Comparison of ENCODE assay signal across 10 cellular contexts in the genomic region with DNA sequence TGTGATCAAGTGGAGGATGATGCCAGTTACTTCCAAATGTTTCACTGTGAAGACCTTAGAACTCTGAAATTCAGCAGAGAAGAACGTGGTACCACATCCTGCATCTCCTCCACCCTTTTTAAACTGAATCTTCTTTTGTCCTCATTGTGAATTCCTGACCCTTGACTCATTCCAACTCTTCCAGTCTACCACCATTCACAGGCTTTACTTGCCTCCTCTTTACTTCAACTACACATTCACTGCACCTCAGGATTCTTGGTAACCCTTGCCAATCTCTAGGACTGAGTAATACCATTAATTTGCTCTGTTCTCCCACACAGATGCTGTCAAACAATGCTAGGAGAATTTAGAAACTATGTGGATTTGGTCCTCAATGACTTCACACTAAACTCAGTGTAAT. TPM values are rescaled to one million over a fixed set of nuclear protein-coding genes. Genes with fewer than 3 reads are reported as not detected.
DNase-seq lines count a peak whose midpoint lies in the region; ATAC-seq, FAIRE-seq and TF ChIP-seq lines count a peak whose summit lies in the region.
"Had no signal": no experiment of that assay in that cellular context is flagged by ENCODE, and none has a peak within 500 bp of the region (broad histone marks: within the 10 kb centered on the region; RNA-seq: fewer than 3 reads in every experiment).

No MANE protein-coding gene starts in this region.

- H3K9me2 ChIP-seq in PC-9 (ENCODE audit: insufficient read depth) = no peaks in the 10 kb centered on the region; the same call in 1 of the 2 replicates

- peaks cover 4% of the 10 kb centered on the region; the same call in 1 of the 2 replicates for H4K20me1 ChIP-seq in PC-9 (ENCODE audit: insufficient read depth)
- no peaks in the 10 kb centered on the region for H4K20me1 ChIP-seq in endothelial cell of umbilical vein (replicated peaks; ENCODE audit: control insufficient read depth, extremely low read depth, insufficient read depth, low read length)

- H3K9me3 ChIP-seq in PC-9 (ENCODE audit: insufficient read depth, low read depth) (no peaks in the 10 kb centered on the region), endothelial cell of umbilical vein (replicated peaks; ENCODE audit: control insufficient read depth, insufficient read depth, low read length) (no peaks in the 10 kb centered on the region)

- H2AFZ ChIP-seq in PC-9 (no peak overlapping the region), endothelial cell of umbilical vein (ENCODE audit: low read depth, low read length) (no peak overlapping the region)

- POLR2A ChIA-PET in PC-9 (lab: Charles Lee; ENCODE audit: unreplicated experiment) = no interaction called here
- POLR2A ChIA-PET in endothelial cell of umbilical vein (lab: Charles Lee) = no interaction called here

- H3K4me1 ChIP-seq in PC-9 (replicated peaks; ENCODE audit: insufficient read depth) = no peaks in the 10 kb centered on the region
- H3K4me1 ChIP-seq in endothelial cell of umbilical vein (ENCODE audit: control insufficient read depth, extremely low read depth, insufficient read depth, low read length) = no peaks in the 10 kb centered on the region

- DNase-seq in ELR (ENCODE audit: low read depth) (peak; percentile 98), PC-9 (peak; percentile 18 to 35), endothelial cell of umbilical vein (ENCODE audit: low read depth, low spot score) (no peak), omental fat pad (ENCODE audit: low spot score) (no peak), DMS153 treated with DMSO at 0.1 percent for 48 hours (lab: John Stamatoyannopoulos, UW; ENCODE audit: unreplicated experiment) (no peak)
- DNase-seq in stimulated activated CD4-positive, alpha-beta T cell treated with anti-CD3 and anti-CD28 coated beads, Interleukin-4, amount 100 ng/mL, for 24 hours = no peak
- DNase-seq in NK-92 treated with Interleukin-12 subunit alpha and Interleukin-12 subunit beta, amount 100 ng/mL, for 24 hours (lab: John Stamatoyannopoulos, UW) = no peak
- DNase-seq: activated T-cell treated with anti-CD3 and anti-CD28 coated beads for 4 hours; effector memory CD4-positive, alpha-beta T cell had no signal

- H3K4me2 ChIP-seq in PC-9 = no peak overlapping the region
- H3K4me2 ChIP-seq in endothelial cell of umbilical vein (ENCODE audit: insufficient read depth, low read length) = no peak overlapping the region

- no peak overlapping the region for H3K4me3 ChIP-seq in PC-9
- no peak overlapping the region for H3K4me3 ChIP-seq in endothelial cell of umbilical vein (replicated peaks in 1 of 3; ENCODE audit: insufficient read depth in 1 of 3, low read depth in 1 of 3, low read length in 3 of 3)

- CTCF ChIA-PET in PC-9 (lab: Charles Lee) = no interaction called here
- CTCF ChIA-PET in endothelial cell of umbilical vein (lab: Charles Lee) = interaction anchor here (1.0 kb wide), 1 partner anchor 11 kb away, joined by 3 read pairs; no protein-coding TSS in a partner anchor

- H3F3A ChIP-seq in PC-9 (ENCODE audit: insufficient read depth, low read depth) = no peaks in the 10 kb centered on the region

- TF ChIP-seq POLR2A in endothelial cell of umbilical vein (IDR thresholded peaks at IDR 0.05; ENCODE audit: low read depth, low read length) = peak; percentile 12

- no peak overlapping the region for H3K9ac ChIP-seq in endothelial cell of umbilical vein (replicated peaks; ENCODE audit: extremely low read depth, insufficient read depth, low read length)

- ATAC-seq in omental fat pad (ENCODE audit: low FRiP score) = peak; percentile 93
- no peak for ATAC-seq in HG03342 (IDR thresholded peaks at IDR 0.05; ENCODE audit: unreplicated experiment)

- H3K9me1 ChIP-seq in endothelial cell of umbilical vein (replicated peaks; ENCODE audit: control insufficient read depth, extremely low read depth, insufficient read depth, low read length) = no peaks in the 10 kb centered on the region

- H3K27ac ChIP-seq in PC-9 = no peak overlapping the region
- H3K27ac ChIP-seq in endothelial cell of umbilical vein (ENCODE audit: insufficient read depth, low read depth, low read length) = no peak overlapping the region

- intact Hi-C loops in PC-9 (cut with micrococcal nuclease; ENCODE audit: unreplicated experiment) = no loop called here
- intact Hi-C loops in endothelial cell of umbilical vein (cut with micrococcal nuclease) = no loop called here

- H3K36me3 ChIP-seq in PC-9 (ENCODE audit: low read depth) = 0 out of 2 replicates have a peak, but pooled peaks cover 6% of the 10 kb centered on the region
- no peaks in the 10 kb centered on the region for H3K36me3 ChIP-seq in endothelial cell of umbilical vein (ENCODE audit: control insufficient read depth in 2 of 2, extremely low read depth in 1 of 2, insufficient read depth in 2 of 2, low read length in 2 of 2)

- TF ChIP-seq CTCF in PC-9 (conservative IDR thresholded peaks at IDR 0.05) = no peak
- no peak for TF ChIP-seq CTCF in endothelial cell of umbilical vein (IDR thresholded peaks at IDR 0.05; ENCODE audit: extremely low read depth in 1 of 2, insufficient read depth in 1 of 2, low read depth in 1 of 2, low read length in 2 of 2)
- TF ChIP-seq CTCF in omental fat pad (IDR thresholded peaks at IDR 0.05) = no peak

- H3K27me3 ChIP-seq in PC-9 (ENCODE audit: insufficient read depth, low read depth) (no peaks in the 10 kb centered on the region), endothelial cell of umbilical vein (ENCODE audit: control insufficient read depth in 2 of 2, insufficient read depth in 2 of 2, low read length in 2 of 2) (no peaks in the 10 kb centered on the region)

- no TSS peak for BruUV-seq in PC-9 (replicated peaks; lab: Mats Ljungman, UMichigan)
- BruUV-seq in endothelial cell of umbilical vein (replicated peaks; lab: Mats Ljungman, UMichigan) = no TSS peak

- H3K79me2 ChIP-seq in PC-9 (ENCODE audit: low read depth) = peaks cover 78% of the 10 kb centered on the region
- H3K79me2 ChIP-seq in endothelial cell of umbilical vein (ENCODE audit: control insufficient read depth, insufficient read depth, low read length) = peaks cover 88% of the 10 kb centered on the region

- FAIRE-seq in endothelial cell of umbilical vein (lab: Jason Lieb, UNC) = peak; percentile 15

- dilution Hi-C loops in endothelial cell of umbilical vein (cut with MboI; ENCODE audit: extremely low pct_ligation_motif_present, low sequenced_read_pairs) = no loop called here

TF ChIP-seq in endothelial cell of umbilical vein, 7 proteins besides CTCF, POLR2A, EP300 and RAD21:
- TF ChIP-seq JUN (IDR thresholded peaks at IDR 0.05; ENCODE audit: borderline replicate concordance, insufficient read depth, insufficient read length, low read depth) (no peak), FOS (IDR thresholded peaks at IDR 0.05; ENCODE audit: borderline replicate concordance, insufficient read depth, low read length) (peak; percentile 46)

RNA-seq across cellular contexts. Expression of a gene that starts 37.3 kb away (rescaled TPM):
- total RNA-seq in PC-9 (2021) = 55.8 and 69.9 TPM in 2 replicates
- total RNA-seq in endothelial cell of umbilical vein = 83.9 and 86.8 TPM in 2 replicates
- polyA plus RNA-seq in endothelial cell of umbilical vein = 10.4 and 12.9 TPM in 2 replicates
- 14.5 and 16.7 TPM in 2 replicates for polyA plus RNA-seq in endothelial cell of umbilical vein (2011; cell fraction: cytosol; rRNA removed)
- 77.5 and 103 TPM in 2 replicates for polyA plus RNA-seq in endothelial cell of umbilical vein (2011; cell fraction: nucleus; rRNA removed)
- 39.6 and 48.1 TPM in 2 replicates for polyA plus RNA-seq in endothelial cell of umbilical vein (2012)
- polyA minus RNA-seq in endothelial cell of umbilical vein = 94.7 and 113 TPM in 2 replicates
- polyA minus RNA-seq in endothelial cell of umbilical vein (2011; cell fraction: cytosol; rRNA and poly(A)+ RNA removed) = 38.6 TPM
- polyA minus RNA-seq in endothelial cell of umbilical vein (2011; cell fraction: nucleus; rRNA and poly(A)+ RNA removed) = 219 and 241 TPM in 2 replicates
- total RNA-seq in omental fat pad = 100 to 1,000 TPM in 1 of 4 donors, 10 to 100 TPM in 3; 49.3 to 153 (median 78.0) TPM

Comparison
In these comparisons a context has a peak if more than half of its experiments do, and no peak if none do; other contexts are left out.
1. DNase-seq: peak in ELR (single experiment) and PC-9 (2 of 2); none in endothelial cell of umbilical vein (single experiment), omental fat pad (single experiment), stimulated activated CD4-positive, alpha-beta T cell treated with anti-CD3 and anti-CD28 coated beads, Interleukin-4, amount 100 ng/mL, for 24 hours (single experiment), DMS153 treated with DMSO at 0.1 percent for 48 hours (single experiment) and NK-92 treated with Interleukin-12 subunit alpha and Interleukin-12 subunit beta, amount 100 ng/mL, for 24 hours (single experiment).